ENCODE assay signal across 27 cellular contexts in the genomic region with DNA sequence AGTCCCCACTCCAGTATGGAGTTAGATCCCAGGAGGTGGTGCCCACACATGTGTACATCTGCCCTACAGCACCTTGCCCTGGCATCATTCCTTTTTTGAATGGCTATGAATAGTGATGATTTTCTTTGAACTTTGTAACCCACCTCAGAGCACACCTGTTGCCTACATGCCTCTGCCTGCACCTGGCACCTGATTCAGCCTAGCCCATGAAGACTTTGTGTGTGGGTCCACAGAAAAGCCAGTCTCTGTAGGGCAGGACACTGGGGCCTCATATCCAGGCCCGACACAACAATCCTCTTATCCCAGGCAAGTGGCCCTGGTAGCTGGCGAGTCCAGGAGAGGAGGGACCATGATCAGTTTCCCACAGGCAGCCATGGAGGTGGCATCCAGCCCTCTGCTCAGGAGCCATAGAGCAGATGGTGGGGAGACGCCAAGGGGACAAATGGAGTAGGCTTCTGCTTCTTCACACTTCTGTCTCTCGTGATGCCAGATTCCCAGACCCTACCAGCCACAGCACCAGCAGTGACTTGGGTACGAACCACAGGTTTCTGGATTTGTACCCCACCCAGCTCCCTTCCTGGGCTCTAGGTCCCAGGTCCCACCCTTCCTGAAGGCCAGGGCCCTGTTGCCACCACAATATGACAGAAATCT.
"Had no signal": no experiment of that assay in that cellular context is flagged by ENCODE, and none has a peak within 500 bp of the region (broad histone marks: within the 10 kb centered on the region; RNA-seq: fewer than 3 reads in every experiment).

No MANE protein-coding gene starts in this region.

- H3K27me3 ChIP-seq: pancreas, sigmoid colon, tibial nerve had no signal

- H3K36me3 ChIP-seq: gastroesophageal sphincter, pancreas, prostate gland, sigmoid colon, tibial nerve had no signal

- H3K36me3 Mint-ChIP-seq: mesothelial cell of epicardium had no signal

- H3K9me3 Mint-ChIP-seq: activated T-helper 2 cell treated with anti-CD3 and anti-CD28 coated beads, Interferon-gamma antibody, Interleukin-2, Interleukin-4, amounts not matched to agents 10 μg/mL and 5 μg/mL and 100 μg/mL, durations not matched to agents 14 hours and 24 hours and 36 hours; mesothelial cell of epicardium; neural crest cell had no signal

- H3K27ac ChIP-seq: gastroesophageal sphincter, pancreas, prostate gland, sigmoid colon, tibial nerve had no signal

- DNase-seq: activated CD4-positive, alpha-beta memory T cell treated with anti-CD3 and anti-CD28 coated beads, Interleukin-2, amount 10 ng/mL, durations not matched to agents 7 days and 5 days; activated CD4-positive, alpha-beta T cell treated with anti-CD3 and anti-CD28 coated beads, Interleukin-2, amount 10 ng/mL, durations not matched to agents 7 days and 5 days; activated CD4-positive, CD25-positive, alpha-beta regulatory T cell treated with anti-CD3 and anti-CD28 coated beads, Interleukin-2, amount 50 U/mL, for 72 hours; activated naive CD8-positive, alpha-beta T cell treated with anti-CD3 and anti-CD28 coated beads, Interleukin-2, amount 50 U/mL, for 24 hours; activated T-cell treated with anti-CD3 and anti-CD28 coated beads, Interleukin-2, amount 50 U/mL, for 4 hours; amygdala; caudate nucleus; cortex of kidney; hippocampal formation; kidney; left colon; mammary epithelial cell; naive B cell; nucleus accumbens; pancreas; sigmoid colon; stimulated activated CD4-positive, alpha-beta T cell treated with anti-CD3 and anti-CD28 coated beads, Interleukin-2, amount 100 ng/mL, for 24 hours; stimulated activated naive CD4-positive, alpha-beta T cell; SW 1271; T-helper 2 cell had no signal

- H3K9me3 ChIP-seq: gastroesophageal sphincter, pancreas, prostate gland, sigmoid colon, tibial nerve had no signal

- ATAC-seq: activated naive CD8-positive, alpha-beta T cell treated with anti-CD3 and anti-CD28 coated beads, Interleukin-2, amount 50 U/mL, for 24 hours; activated T-cell treated with anti-CD3 and anti-CD28 coated beads, Interleukin-2, amount 50 U/mL, for 4 hours; gastroesophageal sphincter; left colon; pancreas had no signal

- H3K4me3 Mint-ChIP-seq: activated CD4-positive, alpha-beta memory T cell treated with anti-CD3 and anti-CD28 coated beads, Interleukin-2, amount 10 ng/mL, durations not matched to agents 7 days and 5 days; activated naive CD8-positive, alpha-beta T cell treated with anti-CD3 and anti-CD28 coated beads, Interleukin-2, amount 50 U/mL, for 24 hours; activated T-cell treated with anti-CD3 and anti-CD28 coated beads, Interleukin-2, amount 50 U/mL, for 4 hours; mesothelial cell of epicardium; naive B cell; neural crest cell had no signal

- H3K27me3 Mint-ChIP-seq: activated CD4-positive, alpha-beta T cell treated with anti-CD3 and anti-CD28 coated beads, Interleukin-2, amount 10 ng/mL, durations not matched to agents 7 days and 5 days; activated naive CD8-positive, alpha-beta T cell treated with anti-CD3 and anti-CD28 coated beads, Interleukin-2, amount 50 U/mL, for 24 hours had no signal

- H3K4me2 ChIP-seq: smooth muscle cell had no signal

- H3K4me1 ChIP-seq: gastroesophageal sphincter, pancreas, prostate gland, sigmoid colon had no signal

- H3K4me3 ChIP-seq: gastroesophageal sphincter, pancreas, prostate gland, sigmoid colon, smooth muscle cell, tibial nerve had no signal

- H3K27ac Mint-ChIP-seq: activated CD4-positive, alpha-beta memory T cell treated with anti-CD3 and anti-CD28 coated beads, Interleukin-2, amount 10 ng/mL, durations not matched to agents 7 days and 5 days; activated CD4-positive, alpha-beta T cell treated with anti-CD3 and anti-CD28 coated beads, Interleukin-2, amount 10 ng/mL, durations not matched to agents 7 days and 5 days; activated naive CD8-positive, alpha-beta T cell treated with anti-CD3 and anti-CD28 coated beads, Interleukin-2, amount 50 U/mL, for 24 hours; activated T-helper 2 cell treated with anti-CD3 and anti-CD28 coated beads, Interferon-gamma antibody, Interleukin-2, Interleukin-4, amounts not matched to agents 10 μg/mL and 5 μg/mL and 100 μg/mL, durations not matched to agents 14 hours and 24 hours and 36 hours; mesothelial cell of epicardium had no signal
